Comparison of ENCODE assay signal across 21 cellular contexts in the genomic region with DNA sequence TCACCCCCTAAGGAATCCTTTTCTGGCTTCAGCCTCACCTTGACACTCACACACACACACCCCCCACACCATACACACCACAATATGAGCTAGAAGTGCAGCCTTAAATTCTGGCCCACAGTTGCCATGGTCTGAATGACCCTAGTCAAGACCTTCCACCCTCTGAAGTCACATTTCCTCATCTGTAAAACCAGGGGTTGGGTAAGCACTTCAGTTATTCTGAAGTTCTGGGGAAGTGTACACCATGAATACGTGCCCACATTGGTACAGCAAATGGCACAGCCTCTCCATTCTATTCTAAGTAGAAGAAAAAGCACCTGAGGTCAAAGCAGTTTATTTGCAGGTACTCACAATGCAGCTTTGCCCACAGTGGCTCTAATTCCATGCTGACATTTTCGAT.
"Had no signal": no experiment of that assay in that cellular context is flagged by ENCODE, and none has a peak within 500 bp of the region (broad histone marks: within the 10 kb centered on the region; RNA-seq: fewer than 3 reads in every experiment).

No MANE protein-coding gene starts in this region.

- H3K4me1 Mint-ChIP-seq: activated naive CD8-positive, alpha-beta T cell treated with anti-CD3 and anti-CD28 coated beads for 36 hours; brain had no signal

- H3K27me3 Mint-ChIP-seq: activated naive CD8-positive, alpha-beta T cell treated with anti-CD3 and anti-CD28 coated beads for 36 hours; naive B cell had no signal

- H3K36me3 Mint-ChIP-seq: activated naive CD8-positive, alpha-beta T cell treated with anti-CD3 and anti-CD28 coated beads for 36 hours; brain; naive B cell had no signal

- ATAC-seq: stimulated activated naive CD8-positive, alpha-beta T cell treated with anti-CD3 and anti-CD28 coated beads, Interleukin-15, Interleukin-2, amounts not matched to agents 100 U/mL and 50 U/mL, for 24 hours had no signal

- H3K4me3 ChIP-seq: esophagus squamous epithelium had no signal

- H3K4me3 Mint-ChIP-seq: activated naive CD8-positive, alpha-beta T cell treated with anti-CD3 and anti-CD28 coated beads for 36 hours; activated T-helper 1 cell treated with anti-CD3 and anti-CD28 coated beads, Interleukin-12 subunit alpha, Interleukin-12 subunit beta, Interleukin-2, Interleukin-4 antibody, amounts not matched to agents 30 ng/mL and 10 ng/mL and 1 ng/mL, durations not matched to agents 14 hours and 24 hours and 36 hours; brain; naive B cell; T-helper 2 cell treated with Interferon-gamma antibody and Interleukin-4, amounts not matched to agents 5 μg/mL and 100 μg/mL, for 36 hours had no signal

- H3K9me3 Mint-ChIP-seq: activated T-helper 1 cell treated with anti-CD3 and anti-CD28 coated beads, Interleukin-12 subunit alpha, Interleukin-12 subunit beta, Interleukin-2, Interleukin-4 antibody, amounts not matched to agents 30 ng/mL and 10 ng/mL and 1 ng/mL, durations not matched to agents 14 hours and 24 hours and 36 hours; T-helper 2 cell treated with Interferon-gamma antibody and Interleukin-4, amounts not matched to agents 5 μg/mL and 100 μg/mL, for 36 hours had no signal

- H3K27ac Mint-ChIP-seq: activated naive CD8-positive, alpha-beta T cell treated with anti-CD3 and anti-CD28 coated beads for 36 hours; activated T-helper 1 cell treated with anti-CD3 and anti-CD28 coated beads, Interleukin-12 subunit alpha, Interleukin-12 subunit beta, Interleukin-2, Interleukin-4 antibody, amounts not matched to agents 30 ng/mL and 10 ng/mL and 1 ng/mL, durations not matched to agents 14 hours and 24 hours and 36 hours; brain; T-helper 2 cell treated with Interferon-gamma antibody and Interleukin-4, amounts not matched to agents 5 μg/mL and 100 μg/mL, for 36 hours had no signal

- H3K36me3 ChIP-seq: esophagus squamous epithelium had no signal

- H3K27me3 ChIP-seq: esophagus squamous epithelium had no signal

- DNase-seq: activated CD4-positive, alpha-beta T cell treated with anti-CD3 and anti-CD28 coated beads, Interleukin-2, amount 50 U/mL, for 1 hour; activated naive CD8-positive, alpha-beta T cell treated with anti-CD3 and anti-CD28 coated beads for 36 hours; cortex of kidney; effector CD8-positive, alpha-beta T cell; esophagus squamous epithelium; glutamatergic neuron; hypothalamus; kidney; midbrain; naive B cell; nucleus accumbens; small intestine; stimulated activated CD4-positive, alpha-beta T cell treated with anti-CD3 and anti-CD28 coated beads, Interleukin-4, amount 100 ng/mL, for 4 hours; stimulated activated CD8-positive, alpha-beta memory T cell treated with anti-CD3 and anti-CD28 coated beads, Interleukin-4, amount 100 ng/mL, for 48 hours; stimulated activated naive CD8-positive, alpha-beta T cell treated with anti-CD3 and anti-CD28 coated beads, Interleukin-15, Interleukin-2, amounts not matched to agents 100 U/mL and 50 U/mL, for 24 hours; SW 1271; trophoblast cell had no signal

- H3K9me3 ChIP-seq: esophagus squamous epithelium had no signal

- FAIRE-seq: endothelial cell of umbilical vein, kidney, small intestine had no signal
